Comparison of ENCODE assay signal across 1 cellular context in genomic region chr12:622420-622819, GRCh38.
TF ChIP-seq lines count a peak whose summit lies in the region.

No MANE protein-coding gene starts in this region.

TF ChIP-seq in K562, 482 proteins besides CTCF, POLR2A, EP300 and RAD21 (continued from another document):
- TF ChIP-seq MGA (IDR thresholded peaks at IDR 0.05) = peak; percentile 34; the same call in 1 of the 2 replicates
- 0 out of 2 replicates have a peak, but pooled peaks have one; percentile 15 for TF ChIP-seq L3MBTL2 (IDR thresholded peaks at IDR 0.05)
- TF ChIP-seq PCBP2 (IDR thresholded peaks at IDR 0.05; ENCODE audit: low read depth, low read length, poor library complexity, severe bottlenecking) = no peak
- TF ChIP-seq E4F1 (CRISPR knock-in tag; IDR thresholded peaks at IDR 0.05; ENCODE audit: borderline replicate concordance) = no peak
- no peak for TF ChIP-seq ZNF511 (CRISPR knock-in tag; IDR thresholded peaks at IDR 0.05)
- no peak for TF ChIP-seq ZFP1 (CRISPR knock-in tag; IDR thresholded peaks at IDR 0.05)
- TF ChIP-seq RBM17 (IDR thresholded peaks at IDR 0.05; ENCODE audit: borderline replicate concordance, low read depth, low read length) = no peak
- TF ChIP-seq STAT6 (CRISPR knock-in tag; IDR thresholded peaks at IDR 0.05) = no peak
- TF ChIP-seq AFF1 (IDR thresholded peaks at IDR 0.05; ENCODE audit: low read depth in 1 of 2, partially characterized antibody in 2 of 2) = no peak
- no peak for TF ChIP-seq ASH1L (IDR thresholded peaks at IDR 0.05; ENCODE audit: borderline replicate concordance, low read depth, partially characterized antibody)
- TF ChIP-seq TCF7L2 (IDR thresholded peaks at IDR 0.05; ENCODE audit: low read depth, low read length) = no peak
- TF ChIP-seq MEF2A (IDR thresholded peaks at IDR 0.05; ENCODE audit: control insufficient read depth, low read depth, low read length) = no peak
